In the genomic region with DNA sequence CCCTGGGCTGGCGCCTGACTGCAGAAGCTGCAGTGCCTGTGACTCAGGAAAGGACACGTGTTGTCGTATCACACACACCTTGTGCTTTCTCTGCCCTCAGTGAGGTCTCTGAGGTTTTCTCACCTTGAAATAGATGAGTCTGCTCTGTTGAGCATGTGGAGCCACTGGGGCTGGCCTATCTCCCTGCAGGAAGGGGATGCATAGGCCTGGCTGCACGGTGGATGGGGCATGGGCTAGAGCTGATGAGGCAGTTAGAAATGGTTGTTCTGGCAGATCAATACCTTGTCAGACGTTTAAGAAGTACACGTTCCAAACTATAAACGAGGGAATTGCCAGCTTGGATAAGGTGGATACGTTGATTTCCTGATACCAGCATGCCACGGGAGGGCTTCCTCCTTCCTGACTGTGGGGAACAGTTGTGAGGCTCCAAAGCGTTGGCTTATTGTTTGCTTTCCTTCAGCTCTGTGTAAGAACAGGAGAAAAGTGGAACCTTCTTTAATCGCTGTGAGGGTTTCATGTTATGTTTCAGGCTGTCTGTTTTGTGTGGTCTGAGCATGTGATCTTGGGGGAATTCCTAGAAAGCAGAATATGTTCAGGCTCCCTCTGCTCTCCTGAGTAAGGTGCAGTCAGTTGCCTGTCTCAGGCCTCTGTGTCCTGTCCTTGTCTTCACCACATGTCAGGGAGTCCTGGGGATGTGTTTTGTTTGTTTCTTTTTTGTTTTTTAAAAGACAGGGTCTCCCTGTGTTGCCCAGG, we compare ENCODE assay signal across 9 cellular contexts. TPM values are rescaled to one million over a fixed set of nuclear protein-coding genes. Genes with fewer than 3 reads are reported as not detected.
A peak's percentile ranks its signal among the peaks of the same experiment; 100 is the strongest.
DNase-seq lines count a peak whose midpoint lies in the region; ATAC-seq lines count a peak whose summit lies in the region.
"Had no signal": no experiment of that assay in that cellular context is flagged by ENCODE, and none has a peak within 500 bp of the region (broad histone marks: within the 10 kb centered on the region; RNA-seq: fewer than 3 reads in every experiment).

No MANE protein-coding gene starts in this region.

- H3K27ac Mint-ChIP-seq in activated T-helper 1 cell treated with anti-CD3 and anti-CD28 coated beads, Interleukin-12 subunit alpha, Interleukin-12 subunit beta, Interleukin-2, Interleukin-4 antibody, amounts not matched to agents 30 ng/mL and 10 ng/mL and 1 ng/mL, durations not matched to agents 14 hours and 24 hours and 36 hours, result peak overlapping the region; percentile 90

- no peaks in the 10 kb centered on the region for H3K27me3 Mint-ChIP-seq in activated T-helper 1 cell treated with anti-CD3 and anti-CD28 coated beads, Interleukin-12 subunit alpha, Interleukin-12 subunit beta, Interleukin-2, Interleukin-4 antibody, amounts not matched to agents 30 ng/mL and 10 ng/mL and 1 ng/mL, durations not matched to agents 14 hours and 24 hours and 36 hours (ENCODE audit: insufficient read depth)

- H3K36me3 ChIP-seq in HAP-1 (replicated peaks), result peaks cover 50% of the 10 kb centered on the region

- H3K4me1 Mint-ChIP-seq in activated T-helper 1 cell treated with anti-CD3 and anti-CD28 coated beads, Interleukin-12 subunit alpha, Interleukin-12 subunit beta, Interleukin-2, Interleukin-4 antibody, amounts not matched to agents 30 ng/mL and 10 ng/mL and 1 ng/mL, durations not matched to agents 14 hours and 24 hours and 36 hours (ENCODE audit: low read depth), result peaks cover 24% of the 10 kb centered on the region

- H3K4me3 ChIP-seq in HAP-1, result no peak overlapping the region
- H3K4me3 ChIP-seq: left lung had no signal

- DNase-seq in activated T-helper 1 cell treated with anti-CD3 and anti-CD28 coated beads, Interleukin-12 subunit alpha, Interleukin-12 subunit beta, Interleukin-2, Interleukin-4 antibody, amounts not matched to agents 30 ng/mL and 10 ng/mL and 1 ng/mL, durations not matched to agents 14 hours and 24 hours and 36 hours (ENCODE audit: low spot score), result peak; percentile 57
- peak; percentile 13 for DNase-seq in stimulated activated CD8-positive, alpha-beta memory T cell treated with anti-CD3 and anti-CD28 coated beads, Interleukin-12 subunit alpha, Interleukin-12 subunit beta, amount 100 ng/mL, for 4 hours (ENCODE audit: low read depth)
- DNase-seq in NCI-H446 treated with DMSO at 0.1 percent for 48 hours (lab: John Stamatoyannopoulos, UW) (no peak), NCI-H1092 (lab: John Stamatoyannopoulos, UW) (no peak), HAP-1 (ENCODE audit: low spot score in 2 of 2) (no peak), NCI-H510A (lab: John Stamatoyannopoulos, UW) (no peak)

- no peaks in the 10 kb centered on the region for H3K9me3 ChIP-seq in HAP-1
- H3K9me3 ChIP-seq: left lung had no signal

- in situ Hi-C loops in HAP-1 (cut with MboI; ENCODE audit: low sequenced_read_pairs), result no loop called here

- H3K27me3 ChIP-seq in HAP-1 (ENCODE audit: low read depth), result no peaks in the 10 kb centered on the region
- H3K27me3 ChIP-seq: left lung had no signal

- ATAC-seq in GM19035 (IDR thresholded peaks at IDR 0.05; ENCODE audit: unreplicated experiment) (peak; percentile 62), HG03280 (IDR thresholded peaks at IDR 0.05; ENCODE audit: unreplicated experiment) (peak; percentile 52)
- ATAC-seq: left lung had no signal

- intact Hi-C loops in activated T-helper 1 cell treated with anti-CD3 and anti-CD28 coated beads, Interleukin-12 subunit alpha, Interleukin-12 subunit beta, Interleukin-2, Interleukin-4 antibody, amounts not matched to agents 30 ng/mL and 10 ng/mL and 1 ng/mL, durations not matched to agents 14 hours and 24 hours and 36 hours (cut with micrococcal nuclease), result loop anchor here (2.0 kb wide), 1 partner anchor 46 kb away; a partner anchor contains a TSS

- no peaks in the 10 kb centered on the region for H3K4me1 ChIP-seq in HAP-1

- no peaks in the 10 kb centered on the region for H3K9me3 Mint-ChIP-seq in activated T-helper 1 cell treated with anti-CD3 and anti-CD28 coated beads, Interleukin-12 subunit alpha, Interleukin-12 subunit beta, Interleukin-2, Interleukin-4 antibody, amounts not matched to agents 30 ng/mL and 10 ng/mL and 1 ng/mL, durations not matched to agents 14 hours and 24 hours and 36 hours

- peaks cover 38% of the 10 kb centered on the region for H3K36me3 Mint-ChIP-seq in activated T-helper 1 cell treated with anti-CD3 and anti-CD28 coated beads, Interleukin-12 subunit alpha, Interleukin-12 subunit beta, Interleukin-2, Interleukin-4 antibody, amounts not matched to agents 30 ng/mL and 10 ng/mL and 1 ng/mL, durations not matched to agents 14 hours and 24 hours and 36 hours (ENCODE audit: low read depth)

- peak overlapping the region; percentile 73 for H3K4me3 Mint-ChIP-seq in activated T-helper 1 cell treated with anti-CD3 and anti-CD28 coated beads, Interleukin-12 subunit alpha, Interleukin-12 subunit beta, Interleukin-2, Interleukin-4 antibody, amounts not matched to agents 30 ng/mL and 10 ng/mL and 1 ng/mL, durations not matched to agents 14 hours and 24 hours and 36 hours

RNA-seq across cellular contexts. Expression of a gene that starts 44.8 kb away (rescaled TPM):
- total RNA-seq in activated T-helper 1 cell treated with anti-CD3 and anti-CD28 coated beads, Interleukin-12 subunit alpha, Interleukin-12 subunit beta, Interleukin-2, Interleukin-4 antibody, amounts not matched to agents 30 ng/mL and 10 ng/mL and 1 ng/mL, durations not matched to agents 14 hours and 24 hours and 36 hours, result 58.4 and 59.7 TPM in 2 replicates

RNA-seq across cellular contexts. Expression of a gene that starts 45.0 kb away (rescaled TPM):
- total RNA-seq in activated T-helper 1 cell treated with anti-CD3 and anti-CD28 coated beads, Interleukin-12 subunit alpha, Interleukin-12 subunit beta, Interleukin-2, Interleukin-4 antibody, amounts not matched to agents 30 ng/mL and 10 ng/mL and 1 ng/mL, durations not matched to agents 14 hours and 24 hours and 36 hours, result 26.7 and 26.9 TPM in 2 replicates

Comparison
In these comparisons a context has a peak if more than half of its experiments do, and no peak if none do; other contexts are left out.
1. DNase-seq: peak in activated T-helper 1 cell treated with anti-CD3 and anti-CD28 coated beads, Interleukin-12 subunit alpha, Interleukin-12 subunit beta, Interleukin-2, Interleukin-4 antibody, amounts not matched to agents 30 ng/mL and 10 ng/mL and 1 ng/mL, durations not matched to agents 14 hours and 24 hours and 36 hours (single experiment) and stimulated activated CD8-positive, alpha-beta memory T cell treated with anti-CD3 and anti-CD28 coated beads, Interleukin-12 subunit alpha, Interleukin-12 subunit beta, amount 100 ng/mL, for 4 hours (single experiment); none in NCI-H446 treated with DMSO at 0.1 percent for 48 hours (single experiment), NCI-H1092 (single experiment), HAP-1 (0 of 2) and NCI-H510A (single experiment).